In genomic region chr5:24712047-24712446, GRCh38 we compare ENCODE assay signal across 22 cellular contexts.
"Had no signal": no experiment of that assay in that cellular context is flagged by ENCODE, and none has a peak within 500 bp of the region (broad histone marks: within the 10 kb centered on the region; RNA-seq: fewer than 3 reads in every experiment).

No MANE protein-coding gene starts in this region.

- H3K27ac Mint-ChIP-seq: dendritic cell treated with granulocyte-macrophage colony-stimulating factor and Interleukin-4, amounts not matched to agents 40 ng/mL and 50 ng/mL, for 4 days; effector memory CD8-positive, alpha-beta T cell; endodermal cell had no signal

- DNase-seq: colonic mucosa; cortex of kidney; dermis blood vessel endothelial cell; dorsolateral prefrontal cortex; effector CD4-positive, alpha-beta T cell; effector CD8-positive, alpha-beta T cell; effector memory CD4-positive, alpha-beta T cell; effector memory CD8-positive, alpha-beta T cell; endodermal cell; erythroblast; esophagus squamous epithelium; foreskin fibroblast; foreskin keratinocyte; foreskin melanocyte; gastrocnemius medialis; glutamatergic neuron; head of caudate nucleus; heart left ventricle; heart right ventricle had no signal

- ATAC-seq: effector memory CD8-positive, alpha-beta T cell; esophagus mucosa; foreskin keratinocyte; gastrocnemius medialis; gastroesophageal sphincter; heart left ventricle; heart right ventricle had no signal

- H3K9me3 Mint-ChIP-seq: dendritic cell treated with granulocyte-macrophage colony-stimulating factor and Interleukin-4, amounts not matched to agents 40 ng/mL and 50 ng/mL, for 4 days; endodermal cell had no signal

- H3K4me3 Mint-ChIP-seq: dendritic cell treated with granulocyte-macrophage colony-stimulating factor and Interleukin-4, amounts not matched to agents 40 ng/mL and 50 ng/mL, for 4 days; effector memory CD8-positive, alpha-beta T cell; endodermal cell had no signal

- H3K4me1 Mint-ChIP-seq: endodermal cell had no signal

- H3K27me3 Mint-ChIP-seq: dendritic cell treated with granulocyte-macrophage colony-stimulating factor and Interleukin-4, amounts not matched to agents 40 ng/mL and 50 ng/mL, for 4 days; effector memory CD8-positive, alpha-beta T cell had no signal
